22 cellular contexts compared by ENCODE assay signal in the genomic region with DNA sequence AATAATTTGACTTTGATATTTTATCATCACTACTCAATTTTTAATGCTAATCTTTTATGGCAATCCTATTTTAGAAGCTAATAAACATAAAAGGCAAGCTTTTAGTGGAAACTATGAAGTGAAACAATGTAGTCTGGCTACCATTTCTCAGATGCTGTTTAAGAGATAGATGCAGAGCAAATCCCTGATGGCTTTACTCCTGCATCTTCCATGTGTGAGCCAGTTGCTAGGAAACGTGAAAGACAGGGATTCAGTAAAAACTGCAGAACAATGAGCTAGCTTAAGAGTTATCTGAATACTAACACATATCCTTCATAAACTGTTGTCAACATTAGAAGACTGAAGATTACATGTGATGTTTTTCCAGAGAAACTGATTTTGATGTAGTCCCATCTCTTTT.
"Had no signal": no experiment of that assay in that cellular context is flagged by ENCODE, and none has a peak within 500 bp of the region (broad histone marks: within the 10 kb centered on the region; RNA-seq: fewer than 3 reads in every experiment).

No MANE protein-coding gene starts in this region.

- H3K4me2 ChIP-seq: KMS-11, SK-N-SH had no signal

- H3K9ac ChIP-seq: KMS-11, SK-N-SH had no signal

- H3K27ac ChIP-seq: KMS-11, RWPE1 had no signal

- FAIRE-seq: HepG2 had no signal

- H3K9me3 ChIP-seq: SK-N-SH had no signal

- DNase-seq: IMR-90; Kasumi-1; MM.1S; NCI-H1092 treated with DMSO at 0.1 percent for 48 hours; NCI-H1436; NCI-H187; NCI-H2029; NCI-H2081 treated with DMSO at 0.1 percent for 48 hours; NCI-H345; NCI-H446 treated with DMSO at 0.1 percent for 48 hours; NCI-H510A treated with DMSO at 0.1 percent for 48 hours; NCI-H526; NCI-H774; NK-92 treated with Interleukin-12 subunit alpha and Interleukin-12 subunit beta, amount 100 ng/mL, for 24 hours; PC-3; SHP77; SK-N-SH; SW 1271; T-cell had no signal
